In the genomic region with DNA sequence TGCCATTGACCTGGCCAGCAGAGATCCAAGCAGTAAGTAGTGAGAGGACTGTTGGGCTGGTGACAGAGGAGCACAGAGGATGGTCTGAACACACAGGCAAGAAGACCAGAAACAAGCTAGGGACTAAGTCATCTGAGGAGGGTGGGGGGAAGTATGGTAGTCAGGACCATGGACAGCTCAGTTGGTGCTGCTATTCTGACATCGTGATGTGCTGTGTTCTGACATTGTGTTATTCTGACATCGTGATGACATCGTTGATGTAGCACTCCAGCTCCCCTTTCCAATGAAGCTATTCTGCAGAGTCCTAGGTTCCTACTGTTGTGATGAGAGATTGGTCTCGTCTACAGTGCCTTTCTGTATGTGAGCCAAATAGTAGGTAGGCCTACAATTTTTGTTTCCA, we compare ENCODE assay signal across 2 cellular contexts.
TF ChIP-seq lines count a peak whose summit lies in the region.

No MANE protein-coding gene starts in this region.

TF ChIP-seq in K562, 482 proteins besides CTCF, POLR2A, EP300 and RAD21 (continued from another document and continues in another):
- TF ChIP-seq, protein P1, sequence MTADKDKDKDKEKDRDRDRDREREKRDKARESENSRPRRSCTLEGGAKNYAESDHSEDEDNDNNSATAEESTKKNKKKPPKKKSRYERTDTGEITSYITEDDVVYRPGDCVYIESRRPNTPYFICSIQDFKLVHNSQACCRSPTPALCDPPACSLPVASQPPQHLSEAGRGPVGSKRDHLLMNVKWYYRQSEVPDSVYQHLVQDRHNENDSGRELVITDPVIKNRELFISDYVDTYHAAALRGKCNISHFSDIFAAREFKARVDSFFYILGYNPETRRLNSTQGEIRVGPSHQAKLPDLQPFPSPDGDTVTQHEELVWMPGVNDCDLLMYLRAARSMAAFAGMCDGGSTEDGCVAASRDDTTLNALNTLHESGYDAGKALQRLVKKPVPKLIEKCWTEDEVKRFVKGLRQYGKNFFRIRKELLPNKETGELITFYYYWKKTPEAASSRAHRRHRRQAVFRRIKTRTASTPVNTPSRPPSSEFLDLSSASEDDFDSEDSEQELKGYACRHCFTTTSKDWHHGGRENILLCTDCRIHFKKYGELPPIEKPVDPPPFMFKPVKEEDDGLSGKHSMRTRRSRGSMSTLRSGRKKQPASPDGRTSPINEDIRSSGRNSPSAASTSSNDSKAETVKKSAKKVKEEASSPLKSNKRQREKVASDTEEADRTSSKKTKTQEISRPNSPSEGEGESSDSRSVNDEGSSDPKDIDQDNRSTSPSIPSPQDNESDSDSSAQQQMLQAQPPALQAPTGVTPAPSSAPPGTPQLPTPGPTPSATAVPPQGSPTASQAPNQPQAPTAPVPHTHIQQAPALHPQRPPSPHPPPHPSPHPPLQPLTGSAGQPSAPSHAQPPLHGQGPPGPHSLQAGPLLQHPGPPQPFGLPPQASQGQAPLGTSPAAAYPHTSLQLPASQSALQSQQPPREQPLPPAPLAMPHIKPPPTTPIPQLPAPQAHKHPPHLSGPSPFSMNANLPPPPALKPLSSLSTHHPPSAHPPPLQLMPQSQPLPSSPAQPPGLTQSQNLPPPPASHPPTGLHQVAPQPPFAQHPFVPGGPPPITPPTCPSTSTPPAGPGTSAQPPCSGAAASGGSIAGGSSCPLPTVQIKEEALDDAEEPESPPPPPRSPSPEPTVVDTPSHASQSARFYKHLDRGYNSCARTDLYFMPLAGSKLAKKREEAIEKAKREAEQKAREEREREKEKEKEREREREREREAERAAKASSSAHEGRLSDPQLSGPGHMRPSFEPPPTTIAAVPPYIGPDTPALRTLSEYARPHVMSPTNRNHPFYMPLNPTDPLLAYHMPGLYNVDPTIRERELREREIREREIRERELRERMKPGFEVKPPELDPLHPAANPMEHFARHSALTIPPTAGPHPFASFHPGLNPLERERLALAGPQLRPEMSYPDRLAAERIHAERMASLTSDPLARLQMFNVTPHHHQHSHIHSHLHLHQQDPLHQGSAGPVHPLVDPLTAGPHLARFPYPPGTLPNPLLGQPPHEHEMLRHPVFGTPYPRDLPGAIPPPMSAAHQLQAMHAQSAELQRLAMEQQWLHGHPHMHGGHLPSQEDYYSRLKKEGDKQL (CRISPR knock-in tag; IDR thresholded peaks at IDR 0.05; ENCODE audit: borderline replicate concordance): no peak
- TF ChIP-seq CAMTA2 (CRISPR knock-in tag; conservative IDR thresholded peaks at IDR 0.05) (no peak), PYGO2 (tag; IDR thresholded peaks at IDR 0.05) (no peak), CC2D1A (IDR thresholded peaks at IDR 0.05) (no peak), NR3C1 (CRISPR knock-in tag; IDR thresholded peaks at IDR 0.05) (peak; percentile 47; the same call in 1 of the 2 replicates), CBX5 (IDR thresholded peaks at IDR 0.05; ENCODE audit: borderline replicate concordance, low read depth) (no peak), ZFP1 (CRISPR knock-in tag; IDR thresholded peaks at IDR 0.05) (no peak)
- TF ChIP-seq, protein P2, sequence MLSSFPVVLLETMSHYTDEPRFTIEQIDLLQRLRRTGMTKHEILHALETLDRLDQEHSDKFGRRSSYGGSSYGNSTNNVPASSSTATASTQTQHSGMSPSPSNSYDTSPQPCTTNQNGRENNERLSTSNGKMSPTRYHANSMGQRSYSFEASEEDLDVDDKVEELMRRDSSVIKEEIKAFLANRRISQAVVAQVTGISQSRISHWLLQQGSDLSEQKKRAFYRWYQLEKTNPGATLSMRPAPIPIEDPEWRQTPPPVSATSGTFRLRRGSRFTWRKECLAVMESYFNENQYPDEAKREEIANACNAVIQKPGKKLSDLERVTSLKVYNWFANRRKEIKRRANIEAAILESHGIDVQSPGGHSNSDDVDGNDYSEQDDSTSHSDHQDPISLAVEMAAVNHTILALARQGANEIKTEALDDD (IDR thresholded peaks at IDR 0.05): no peak
- TF ChIP-seq, protein P3, sequence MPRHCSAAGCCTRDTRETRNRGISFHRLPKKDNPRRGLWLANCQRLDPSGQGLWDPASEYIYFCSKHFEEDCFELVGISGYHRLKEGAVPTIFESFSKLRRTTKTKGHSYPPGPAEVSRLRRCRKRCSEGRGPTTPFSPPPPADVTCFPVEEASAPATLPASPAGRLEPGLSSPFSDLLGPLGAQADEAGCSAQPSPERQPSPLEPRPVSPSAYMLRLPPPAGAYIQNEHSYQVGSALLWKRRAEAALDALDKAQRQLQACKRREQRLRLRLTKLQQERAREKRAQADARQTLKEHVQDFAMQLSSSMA (CRISPR knock-in tag; IDR thresholded peaks at IDR 0.05): no peak
- TF ChIP-seq, protein P4, sequence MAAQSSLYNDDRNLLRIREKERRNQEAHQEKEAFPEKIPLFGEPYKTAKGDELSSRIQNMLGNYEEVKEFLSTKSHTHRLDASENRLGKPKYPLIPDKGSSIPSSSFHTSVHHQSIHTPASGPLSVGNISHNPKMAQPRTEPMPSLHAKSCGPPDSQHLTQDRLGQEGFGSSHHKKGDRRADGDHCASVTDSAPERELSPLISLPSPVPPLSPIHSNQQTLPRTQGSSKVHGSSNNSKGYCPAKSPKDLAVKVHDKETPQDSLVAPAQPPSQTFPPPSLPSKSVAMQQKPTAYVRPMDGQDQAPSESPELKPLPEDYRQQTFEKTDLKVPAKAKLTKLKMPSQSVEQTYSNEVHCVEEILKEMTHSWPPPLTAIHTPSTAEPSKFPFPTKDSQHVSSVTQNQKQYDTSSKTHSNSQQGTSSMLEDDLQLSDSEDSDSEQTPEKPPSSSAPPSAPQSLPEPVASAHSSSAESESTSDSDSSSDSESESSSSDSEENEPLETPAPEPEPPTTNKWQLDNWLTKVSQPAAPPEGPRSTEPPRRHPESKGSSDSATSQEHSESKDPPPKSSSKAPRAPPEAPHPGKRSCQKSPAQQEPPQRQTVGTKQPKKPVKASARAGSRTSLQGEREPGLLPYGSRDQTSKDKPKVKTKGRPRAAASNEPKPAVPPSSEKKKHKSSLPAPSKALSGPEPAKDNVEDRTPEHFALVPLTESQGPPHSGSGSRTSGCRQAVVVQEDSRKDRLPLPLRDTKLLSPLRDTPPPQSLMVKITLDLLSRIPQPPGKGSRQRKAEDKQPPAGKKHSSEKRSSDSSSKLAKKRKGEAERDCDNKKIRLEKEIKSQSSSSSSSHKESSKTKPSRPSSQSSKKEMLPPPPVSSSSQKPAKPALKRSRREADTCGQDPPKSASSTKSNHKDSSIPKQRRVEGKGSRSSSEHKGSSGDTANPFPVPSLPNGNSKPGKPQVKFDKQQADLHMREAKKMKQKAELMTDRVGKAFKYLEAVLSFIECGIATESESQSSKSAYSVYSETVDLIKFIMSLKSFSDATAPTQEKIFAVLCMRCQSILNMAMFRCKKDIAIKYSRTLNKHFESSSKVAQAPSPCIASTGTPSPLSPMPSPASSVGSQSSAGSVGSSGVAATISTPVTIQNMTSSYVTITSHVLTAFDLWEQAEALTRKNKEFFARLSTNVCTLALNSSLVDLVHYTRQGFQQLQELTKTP (IDR thresholded peaks at IDR 0.05; ENCODE audit: low read depth in 1 of 2, partially characterized antibody in 2 of 2): peak in 1 of 2 experiments; percentile 91
- TF ChIP-seq, protein P5, sequence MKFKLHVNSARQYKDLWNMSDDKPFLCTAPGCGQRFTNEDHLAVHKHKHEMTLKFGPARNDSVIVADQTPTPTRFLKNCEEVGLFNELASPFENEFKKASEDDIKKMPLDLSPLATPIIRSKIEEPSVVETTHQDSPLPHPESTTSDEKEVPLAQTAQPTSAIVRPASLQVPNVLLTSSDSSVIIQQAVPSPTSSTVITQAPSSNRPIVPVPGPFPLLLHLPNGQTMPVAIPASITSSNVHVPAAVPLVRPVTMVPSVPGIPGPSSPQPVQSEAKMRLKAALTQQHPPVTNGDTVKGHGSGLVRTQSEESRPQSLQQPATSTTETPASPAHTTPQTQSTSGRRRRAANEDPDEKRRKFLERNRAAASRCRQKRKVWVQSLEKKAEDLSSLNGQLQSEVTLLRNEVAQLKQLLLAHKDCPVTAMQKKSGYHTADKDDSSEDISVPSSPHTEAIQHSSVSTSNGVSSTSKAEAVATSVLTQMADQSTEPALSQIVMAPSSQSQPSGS (CRISPR knock-in tag; IDR thresholded peaks at IDR 0.05): no peak

TF ChIP-seq in HepG2, 621 proteins besides CTCF, POLR2A, EP300 and RAD21 (continued from another document and continues in another):
- TF ChIP-seq SAFB2 (CRISPR knock-in tag; IDR thresholded peaks at IDR 0.05; ENCODE audit: borderline replicate concordance, low read depth) (peak; percentile 63; the same call in 1 of the 2 replicates), ZNF644 (CRISPR knock-in tag; IDR thresholded peaks at IDR 0.05; ENCODE audit: low read depth) (peak; percentile 84), ZNF724P (CRISPR knock-in tag; IDR thresholded peaks at IDR 0.05; ENCODE audit: borderline replicate concordance) (peak; percentile 62; the same call in 1 of the 2 replicates), ZNF790 (CRISPR knock-in tag; IDR thresholded peaks at IDR 0.05; ENCODE audit: borderline replicate concordance) (peak; percentile 82; the same call in 1 of the 2 replicates), BORCS8-MEF2B (CRISPR knock-in tag; IDR thresholded peaks at IDR 0.05) (peak; percentile 88), TEAD3 (CRISPR knock-in tag; optimal IDR thresholded peaks at IDR 0.05; ENCODE audit: borderline replicate concordance) (peak; percentile 82), YEATS2 (CRISPR knock-in tag; IDR thresholded peaks at IDR 0.05; ENCODE audit: borderline replicate concordance) (peak; percentile 66; the same call in 1 of the 2 replicates), SALL1 (CRISPR knock-in tag; IDR thresholded peaks at IDR 0.05) (peak; percentile 86), XRCC5 (optimal IDR thresholded peaks at IDR 0.05; ENCODE audit: low read length) (no peak), RARA (CRISPR knock-in tag; IDR thresholded peaks at IDR 0.05) (peak; percentile 75), MXD4 (CRISPR knock-in tag; IDR thresholded peaks at IDR 0.05) (peak; percentile 90; the same call in 1 of the 2 replicates), MAFF (IDR thresholded peaks at IDR 0.05; ENCODE audit: low read depth, low read length) (no peak), ETV5 (CRISPR knock-in tag; IDR thresholded peaks at IDR 0.05; ENCODE audit: borderline replicate concordance) (peak; percentile 47; the same call in 1 of the 2 replicates), ZNF629 (CRISPR knock-in tag; conservative IDR thresholded peaks at IDR 0.05) (0 out of 2 replicates have a peak, but pooled peaks have one; percentile 9), TGIF2 (CRISPR knock-in tag; IDR thresholded peaks at IDR 0.05) (peak; percentile 97), ZNF251 (CRISPR knock-in tag; IDR thresholded peaks at IDR 0.05) (peak; percentile 67; the same call in 1 of the 2 replicates)
- TF ChIP-seq, protein P6, sequence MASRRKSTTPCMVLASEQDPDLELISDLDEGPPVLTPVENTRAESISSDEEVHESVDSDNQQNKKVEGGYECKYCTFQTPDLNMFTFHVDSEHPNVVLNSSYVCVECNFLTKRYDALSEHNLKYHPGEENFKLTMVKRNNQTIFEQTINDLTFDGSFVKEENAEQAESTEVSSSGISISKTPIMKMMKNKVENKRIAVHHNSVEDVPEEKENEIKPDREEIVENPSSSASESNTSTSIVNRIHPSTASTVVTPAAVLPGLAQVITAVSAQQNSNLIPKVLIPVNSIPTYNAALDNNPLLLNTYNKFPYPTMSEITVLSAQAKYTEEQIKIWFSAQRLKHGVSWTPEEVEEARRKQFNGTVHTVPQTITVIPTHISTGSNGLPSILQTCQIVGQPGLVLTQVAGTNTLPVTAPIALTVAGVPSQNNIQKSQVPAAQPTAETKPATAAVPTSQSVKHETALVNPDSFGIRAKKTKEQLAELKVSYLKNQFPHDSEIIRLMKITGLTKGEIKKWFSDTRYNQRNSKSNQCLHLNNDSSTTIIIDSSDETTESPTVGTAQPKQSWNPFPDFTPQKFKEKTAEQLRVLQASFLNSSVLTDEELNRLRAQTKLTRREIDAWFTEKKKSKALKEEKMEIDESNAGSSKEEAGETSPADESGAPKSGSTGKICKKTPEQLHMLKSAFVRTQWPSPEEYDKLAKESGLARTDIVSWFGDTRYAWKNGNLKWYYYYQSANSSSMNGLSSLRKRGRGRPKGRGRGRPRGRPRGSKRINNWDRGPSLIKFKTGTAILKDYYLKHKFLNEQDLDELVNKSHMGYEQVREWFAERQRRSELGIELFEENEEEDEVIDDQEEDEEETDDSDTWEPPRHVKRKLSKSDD (CRISPR knock-in tag; IDR thresholded peaks at IDR 0.05; ENCODE audit: low read depth): peak; percentile 81; the same call in 1 of the 2 replicates
- TF ChIP-seq, protein P5 (CRISPR knock-in tag; IDR thresholded peaks at IDR 0.05): peak; percentile 56; the same call in 1 of the 2 replicates
- TF ChIP-seq, protein P7, sequence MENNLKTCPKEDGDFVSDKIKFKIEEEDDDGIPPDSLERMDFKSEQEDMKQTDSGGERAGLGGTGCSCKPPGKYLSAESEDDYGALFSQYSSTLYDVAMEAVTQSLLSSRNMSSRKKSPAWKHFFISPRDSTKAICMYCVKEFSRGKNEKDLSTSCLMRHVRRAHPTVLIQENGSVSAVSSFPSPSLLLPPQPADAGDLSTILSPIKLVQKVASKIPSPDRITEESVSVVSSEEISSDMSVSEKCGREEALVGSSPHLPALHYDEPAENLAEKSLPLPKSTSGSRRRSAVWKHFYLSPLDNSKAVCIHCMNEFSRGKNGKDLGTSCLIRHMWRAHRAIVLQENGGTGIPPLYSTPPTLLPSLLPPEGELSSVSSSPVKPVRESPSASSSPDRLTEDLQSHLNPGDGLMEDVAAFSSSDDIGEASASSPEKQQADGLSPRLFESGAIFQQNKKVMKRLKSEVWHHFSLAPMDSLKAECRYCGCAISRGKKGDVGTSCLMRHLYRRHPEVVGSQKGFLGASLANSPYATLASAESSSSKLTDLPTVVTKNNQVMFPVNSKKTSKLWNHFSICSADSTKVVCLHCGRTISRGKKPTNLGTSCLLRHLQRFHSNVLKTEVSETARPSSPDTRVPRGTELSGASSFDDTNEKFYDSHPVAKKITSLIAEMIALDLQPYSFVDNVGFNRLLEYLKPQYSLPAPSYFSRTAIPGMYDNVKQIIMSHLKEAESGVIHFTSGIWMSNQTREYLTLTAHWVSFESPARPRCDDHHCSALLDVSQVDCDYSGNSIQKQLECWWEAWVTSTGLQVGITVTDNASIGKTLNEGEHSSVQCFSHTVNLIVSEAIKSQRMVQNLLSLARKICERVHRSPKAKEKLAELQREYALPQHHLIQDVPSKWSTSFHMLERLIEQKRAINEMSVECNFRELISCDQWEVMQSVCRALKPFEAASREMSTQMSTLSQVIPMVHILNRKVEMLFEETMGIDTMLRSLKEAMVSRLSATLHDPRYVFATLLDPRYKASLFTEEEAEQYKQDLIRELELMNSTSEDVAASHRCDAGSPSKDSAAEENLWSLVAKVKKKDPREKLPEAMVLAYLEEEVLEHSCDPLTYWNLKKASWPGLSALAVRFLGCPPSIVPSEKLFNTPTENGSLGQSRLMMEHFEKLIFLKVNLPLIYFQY (CRISPR knock-in tag; IDR thresholded peaks at IDR 0.05; ENCODE audit: borderline replicate concordance): peak; percentile 84; the same call in 1 of the 2 replicates
- TF ChIP-seq, protein P8, sequence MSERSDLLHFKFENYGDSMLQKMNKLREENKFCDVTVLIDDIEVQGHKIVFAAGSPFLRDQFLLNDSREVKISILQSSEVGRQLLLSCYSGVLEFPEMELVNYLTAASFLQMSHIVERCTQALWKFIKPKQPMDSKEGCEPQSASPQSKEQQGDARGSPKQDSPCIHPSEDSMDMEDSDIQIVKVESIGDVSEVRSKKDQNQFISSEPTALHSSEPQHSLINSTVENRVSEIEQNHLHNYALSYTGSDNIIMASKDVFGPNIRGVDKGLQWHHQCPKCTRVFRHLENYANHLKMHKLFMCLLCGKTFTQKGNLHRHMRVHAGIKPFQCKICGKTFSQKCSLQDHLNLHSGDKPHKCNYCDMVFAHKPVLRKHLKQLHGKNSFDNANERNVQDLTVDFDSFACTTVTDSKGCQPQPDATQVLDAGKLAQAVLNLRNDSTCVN (CRISPR knock-in tag; IDR thresholded peaks at IDR 0.05; ENCODE audit: borderline replicate concordance): peak; percentile 81
